ENCODE assay signal across 1 cellular context in genomic region chr1:215160351-215160750, GRCh38.
TF ChIP-seq lines count a peak whose summit lies in the region.

No MANE protein-coding gene starts in this region.

TF ChIP-seq in SK-N-SH treated with all-trans-retinoic acid at 6 μM for 48 hours, 23 proteins besides CTCF, POLR2A, EP300 and RAD21 (continued from another document):
- TF ChIP-seq, protein P1, sequence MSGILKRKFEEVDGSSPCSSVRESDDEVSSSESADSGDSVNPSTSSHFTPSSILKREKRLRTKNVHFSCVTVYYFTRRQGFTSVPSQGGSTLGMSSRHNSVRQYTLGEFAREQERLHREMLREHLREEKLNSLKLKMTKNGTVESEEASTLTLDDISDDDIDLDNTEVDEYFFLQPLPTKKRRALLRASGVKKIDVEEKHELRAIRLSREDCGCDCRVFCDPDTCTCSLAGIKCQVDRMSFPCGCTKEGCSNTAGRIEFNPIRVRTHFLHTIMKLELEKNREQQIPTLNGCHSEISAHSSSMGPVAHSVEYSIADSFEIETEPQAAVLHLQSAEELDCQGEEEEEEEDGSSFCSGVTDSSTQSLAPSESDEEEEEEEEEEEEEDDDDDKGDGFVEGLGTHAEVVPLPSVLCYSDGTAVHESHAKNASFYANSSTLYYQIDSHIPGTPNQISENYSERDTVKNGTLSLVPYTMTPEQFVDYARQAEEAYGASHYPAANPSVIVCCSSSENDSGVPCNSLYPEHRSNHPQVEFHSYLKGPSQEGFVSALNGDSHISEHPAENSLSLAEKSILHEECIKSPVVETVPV (CRISPR knock-in tag; IDR thresholded peaks at IDR 0.05): no peak
- TF ChIP-seq BACH2 (CRISPR knock-in tag; IDR thresholded peaks at IDR 0.05; ENCODE audit: borderline replicate concordance) (no peak), ZFP3 (CRISPR knock-in tag; IDR thresholded peaks at IDR 0.05) (no peak), ISL1 (CRISPR knock-in tag; IDR thresholded peaks at IDR 0.05) (no peak), TOX (CRISPR knock-in tag; IDR thresholded peaks at IDR 0.05; ENCODE audit: borderline replicate concordance) (no peak), GLIS3 (CRISPR knock-in tag; IDR thresholded peaks at IDR 0.05) (no peak), ESRRG (CRISPR knock-in tag; IDR thresholded peaks at IDR 0.05) (no peak), CREB5 (CRISPR knock-in tag; IDR thresholded peaks at IDR 0.05; ENCODE audit: low read depth) (no peak), SNAI2 (CRISPR knock-in tag; IDR thresholded peaks at IDR 0.05) (no peak), CSDC2 (CRISPR knock-in tag; IDR thresholded peaks at IDR 0.05) (no peak), PPARA (CRISPR knock-in tag; IDR thresholded peaks at IDR 0.05; ENCODE audit: borderline replicate concordance) (no peak), ZNF70 (CRISPR knock-in tag; IDR thresholded peaks at IDR 0.05) (no peak), ZNF565 (CRISPR knock-in tag; conservative IDR thresholded peaks at IDR 0.05; ENCODE audit: low read depth) (no peak), RARB (CRISPR knock-in tag; IDR thresholded peaks at IDR 0.05) (no peak), OSR1 (CRISPR knock-in tag; IDR thresholded peaks at IDR 0.05) (no peak), PATZ1 (CRISPR knock-in tag; IDR thresholded peaks at IDR 0.05; ENCODE audit: borderline replicate concordance) (no peak), ZNF8 (CRISPR knock-in tag; IDR thresholded peaks at IDR 0.05) (no peak)
- TF ChIP-seq, protein P2, sequence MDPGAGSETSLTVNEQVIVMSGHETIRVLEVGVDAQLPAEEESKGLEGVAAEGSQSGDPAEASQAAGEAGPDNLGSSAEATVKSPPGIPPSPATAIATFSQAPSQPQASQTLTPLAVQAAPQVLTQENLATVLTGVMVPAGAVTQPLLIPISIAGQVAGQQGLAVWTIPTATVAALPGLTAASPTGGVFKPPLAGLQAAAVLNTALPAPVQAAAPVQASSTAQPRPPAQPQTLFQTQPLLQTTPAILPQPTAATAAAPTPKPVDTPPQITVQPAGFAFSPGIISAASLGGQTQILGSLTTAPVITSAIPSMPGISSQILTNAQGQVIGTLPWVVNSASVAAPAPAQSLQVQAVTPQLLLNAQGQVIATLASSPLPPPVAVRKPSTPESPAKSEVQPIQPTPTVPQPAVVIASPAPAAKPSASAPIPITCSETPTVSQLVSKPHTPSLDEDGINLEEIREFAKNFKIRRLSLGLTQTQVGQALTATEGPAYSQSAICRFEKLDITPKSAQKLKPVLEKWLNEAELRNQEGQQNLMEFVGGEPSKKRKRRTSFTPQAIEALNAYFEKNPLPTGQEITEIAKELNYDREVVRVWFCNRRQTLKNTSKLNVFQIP (CRISPR knock-in tag; IDR thresholded peaks at IDR 0.05; ENCODE audit: borderline replicate concordance, low read depth): no peak
